8 cellular contexts compared by ENCODE assay signal in genomic region chr13:45370922-45371406, GRCh38. TPM values are rescaled to one million over a fixed set of nuclear protein-coding genes. Genes with fewer than 3 reads are reported as not detected.
DNase-seq lines count a peak whose midpoint lies in the region; ATAC-seq and TF ChIP-seq lines count a peak whose summit lies in the region.

No MANE protein-coding gene starts in this region.

- no peak for ATAC-seq in GM21619 (IDR thresholded peaks at IDR 0.05; ENCODE audit: unreplicated experiment)

- 17 to 25% (median 20%) methylated on average over 19 to 30 of the region's 30 CpGs for WGBS in stomach, 5 donors

- TF ChIP-seq EP300 in stomach (IDR thresholded peaks at IDR 0.05), result no peak

- H3K4me1 ChIP-seq in stomach, result peaks cover 16 to 51% (median 24%) of the 10 kb centered on the region in 4 donors

- no peak for TF ChIP-seq POLR2A in stomach (IDR thresholded peaks at IDR 0.05)

- no peaks in the 10 kb centered on the region for H3K27me3 ChIP-seq in stomach

- H3K9me3 Mint-ChIP-seq in activated T-helper 1 cell treated with anti-CD3 and anti-CD28 coated beads, Interleukin-12 subunit alpha, Interleukin-12 subunit beta, Interleukin-2, Interleukin-4 antibody, amounts not matched to agents 30 ng/mL and 10 ng/mL and 1 ng/mL, durations not matched to agents 14 hours and 24 hours and 36 hours, result no peaks in the 10 kb centered on the region
- no peaks in the 10 kb centered on the region for H3K9me3 Mint-ChIP-seq in nephron progenitor cell

- H3K9me3 ChIP-seq in stomach, result no peaks in the 10 kb centered on the region

- H3K36me3 Mint-ChIP-seq in activated T-helper 1 cell treated with anti-CD3 and anti-CD28 coated beads, Interleukin-12 subunit alpha, Interleukin-12 subunit beta, Interleukin-2, Interleukin-4 antibody, amounts not matched to agents 30 ng/mL and 10 ng/mL and 1 ng/mL, durations not matched to agents 14 hours and 24 hours and 36 hours (ENCODE audit: low read depth), result peaks cover 36% of the 10 kb centered on the region
- H3K36me3 Mint-ChIP-seq in nephron progenitor cell (ENCODE audit: low read depth), result peaks cover 40% of the 10 kb centered on the region

- TF ChIP-seq CTCF in fibroblast of mammary gland (conservative IDR thresholded peaks at IDR 0.05; ENCODE audit: control insufficient read depth, insufficient read depth, low read depth, low read length) (peak; percentile 77), nephron progenitor cell (IDR thresholded peaks at IDR 0.05) (peak; percentile 94), stomach (IDR thresholded peaks at IDR 0.05) (peak in 5 of 7 experiments; percentile 80 to 99 (median 87))

- DNase-seq in COLO829 (ENCODE audit: low spot score) (peak; percentile 71), NAMALWA (ENCODE audit: low spot score) (peak; percentile 53), fibroblast of mammary gland (ENCODE audit: low read depth) (peak; percentile 75), nephron progenitor cell (peak; percentile 82), stomach (peak; percentile 71), OCI-M2 (lab: John Stamatoyannopoulos, UW; ENCODE audit: unreplicated experiment) (no peak)
- peak; percentile 24 for DNase-seq in activated T-helper 1 cell treated with anti-CD3 and anti-CD28 coated beads, Interleukin-12 subunit alpha, Interleukin-12 subunit beta, Interleukin-2, Interleukin-4 antibody, amounts not matched to agents 30 ng/mL and 10 ng/mL and 1 ng/mL, durations not matched to agents 14 hours and 24 hours and 36 hours (ENCODE audit: low spot score)

- H3K27me3 Mint-ChIP-seq in activated T-helper 1 cell treated with anti-CD3 and anti-CD28 coated beads, Interleukin-12 subunit alpha, Interleukin-12 subunit beta, Interleukin-2, Interleukin-4 antibody, amounts not matched to agents 30 ng/mL and 10 ng/mL and 1 ng/mL, durations not matched to agents 14 hours and 24 hours and 36 hours (ENCODE audit: insufficient read depth), result no peaks in the 10 kb centered on the region
- no peaks in the 10 kb centered on the region for H3K27me3 Mint-ChIP-seq in nephron progenitor cell (ENCODE audit: low read depth, poor library complexity)

- H3K27ac ChIP-seq in stomach, result peak overlapping the region in 1 of 5 donors; percentile 42

- H3K4me3 ChIP-seq in fibroblast of mammary gland (ENCODE audit: control insufficient read depth, low read depth, low read length), result no peak overlapping the region
- H3K4me3 ChIP-seq in stomach, result peak overlapping the region in 2 of 4 donors; percentile 18 to 26

- H3K4me1 Mint-ChIP-seq in activated T-helper 1 cell treated with anti-CD3 and anti-CD28 coated beads, Interleukin-12 subunit alpha, Interleukin-12 subunit beta, Interleukin-2, Interleukin-4 antibody, amounts not matched to agents 30 ng/mL and 10 ng/mL and 1 ng/mL, durations not matched to agents 14 hours and 24 hours and 36 hours (ENCODE audit: low read depth), result peaks cover 43% of the 10 kb centered on the region
- peaks cover 54% of the 10 kb centered on the region for H3K4me1 Mint-ChIP-seq in nephron progenitor cell

- no peak overlapping the region for H3K4me3 Mint-ChIP-seq in activated T-helper 1 cell treated with anti-CD3 and anti-CD28 coated beads, Interleukin-12 subunit alpha, Interleukin-12 subunit beta, Interleukin-2, Interleukin-4 antibody, amounts not matched to agents 30 ng/mL and 10 ng/mL and 1 ng/mL, durations not matched to agents 14 hours and 24 hours and 36 hours
- H3K4me3 Mint-ChIP-seq in nephron progenitor cell, result peak overlapping the region; percentile 54

- peaks cover 0 to 6% (median 0%) of the 10 kb centered on the region in 4 donors for H3K36me3 ChIP-seq in stomach

- intact Hi-C loops in activated T-helper 1 cell treated with anti-CD3 and anti-CD28 coated beads, Interleukin-12 subunit alpha, Interleukin-12 subunit beta, Interleukin-2, Interleukin-4 antibody, amounts not matched to agents 30 ng/mL and 10 ng/mL and 1 ng/mL, durations not matched to agents 14 hours and 24 hours and 36 hours (cut with micrococcal nuclease), result loop anchor here (1.0 to 5.0 kb wide), 2 partner anchors 46 to 121 kb away; no protein-coding TSS in a partner anchor
- intact Hi-C loops in stomach (cut with DNase I; ENCODE audit: low total_unique reads), result no loop called here

- no peak overlapping the region for H3K27ac Mint-ChIP-seq in activated T-helper 1 cell treated with anti-CD3 and anti-CD28 coated beads, Interleukin-12 subunit alpha, Interleukin-12 subunit beta, Interleukin-2, Interleukin-4 antibody, amounts not matched to agents 30 ng/mL and 10 ng/mL and 1 ng/mL, durations not matched to agents 14 hours and 24 hours and 36 hours
- H3K27ac Mint-ChIP-seq in nephron progenitor cell, result peak overlapping the region; percentile 50

RNA-seq across cellular contexts. Expression of gene TPT1, which starts 30.0 kb away (rescaled TPM):
- 2,353 and 2,360 TPM in 2 replicates for total RNA-seq in activated T-helper 1 cell treated with anti-CD3 and anti-CD28 coated beads, Interleukin-12 subunit alpha, Interleukin-12 subunit beta, Interleukin-2, Interleukin-4 antibody, amounts not matched to agents 30 ng/mL and 10 ng/mL and 1 ng/mL, durations not matched to agents 14 hours and 24 hours and 36 hours
- 1,000 to 10,000 TPM; 1,648 to 4,994 (median 2,507) TPM for total RNA-seq in stomach
- polyA plus RNA-seq in stomach, result over 10,000 TPM in 2 of 3 donors, 1,000 to 10,000 TPM in 1; 7,500 to 11,714 (median 10,124) TPM

RNA-seq across cellular contexts. Expression of gene SLC25A30, which starts 47.2 kb away (rescaled TPM):
- total RNA-seq in activated T-helper 1 cell treated with anti-CD3 and anti-CD28 coated beads, Interleukin-12 subunit alpha, Interleukin-12 subunit beta, Interleukin-2, Interleukin-4 antibody, amounts not matched to agents 30 ng/mL and 10 ng/mL and 1 ng/mL, durations not matched to agents 14 hours and 24 hours and 36 hours, result 16.0 and 16.3 TPM in 2 replicates
- 10 to 100 TPM in 2 of 5 donors, 1 to 10 TPM in 3; 3.5 to 51.9 (median 8.7) TPM for total RNA-seq in stomach
- polyA plus RNA-seq in stomach, result 1 to 10 TPM; 2.9 to 7.4 (median 6.9) TPM
